Comparison of ENCODE assay signal across 14 cellular contexts in genomic region chr9:105316703-105317102, GRCh38.
DNase-seq lines count a peak whose midpoint lies in the region; ATAC-seq and TF ChIP-seq lines count a peak whose summit lies in the region.
"Had no signal": no experiment of that assay in that cellular context is flagged by ENCODE, and none has a peak within 500 bp of the region (broad histone marks: within the 10 kb centered on the region; RNA-seq: fewer than 3 reads in every experiment).

No MANE protein-coding gene starts in this region.

- DNase-seq in NK-92 (lab: John Stamatoyannopoulos, UW; ENCODE audit: unreplicated experiment) (no peak), brain microvascular endothelial cell (no peak)
- DNase-seq: Calu3; CD8-positive, alpha-beta T cell; DMS79 treated with DMSO at 0.1 percent for 48 hours; GOT3; H9 had no signal

- no peak for TF ChIP-seq CTCF in brain microvascular endothelial cell (IDR thresholded peaks at IDR 0.05; ENCODE audit: low read depth, low read length, missing control alignments)

- H3K27ac ChIP-seq in angular gyrus (ENCODE audit: low read depth, low read length) (peak overlapping the region; percentile 38), cingulate gyrus (ENCODE audit: low read depth, low read length) (peak overlapping the region; percentile 24), mucosa of rectum (ENCODE audit: low read depth in 2 of 2, low read length in 2 of 2) (peak overlapping the region; percentile 2 to 93), temporal lobe (ENCODE audit: low read depth, low read length) (peak overlapping the region; percentile 87), brain microvascular endothelial cell (no peak overlapping the region)
- H3K27ac ChIP-seq: BLaER1 treated with 17β-estradiol and CSF1 and Interleukin-3, amounts not matched to agents 10 nM and 100 nM had no signal

- ATAC-seq in HG03139 (IDR thresholded peaks at IDR 0.05; ENCODE audit: unreplicated experiment): no peak
- ATAC-seq in GM19328 (IDR thresholded peaks at IDR 0.05; ENCODE audit: unreplicated experiment): no peak
- ATAC-seq: CD8-positive, alpha-beta T cell had no signal

- no peak overlapping the region for H3K9ac ChIP-seq in mucosa of rectum (ENCODE audit: low read depth in 1 of 2, low read length in 2 of 2)
- H3K9ac ChIP-seq: BLaER1 treated with 17β-estradiol and CSF1 and Interleukin-3, amounts not matched to agents 10 nM and 100 nM had no signal

- no peaks in the 10 kb centered on the region for H3K9me3 ChIP-seq in mucosa of rectum (ENCODE audit: control insufficient read depth in 2 of 2, low read length in 2 of 2)
- H3K9me3 ChIP-seq: BLaER1 treated with 17β-estradiol and CSF1 and Interleukin-3, amounts not matched to agents 10 nM and 100 nM had no signal

- in situ Hi-C loops in brain microvascular endothelial cell (cut with HindIII; ENCODE audit: low pct_ligation_motif_present, low sequenced_read_pairs): no loop called here

- H3K36me3 ChIP-seq in mucosa of rectum (ENCODE audit: control insufficient read depth in 2 of 2, insufficient read depth in 2 of 2, low read length in 2 of 2) (peaks cover 2 to 6% of the 10 kb centered on the region in 2 donors), brain microvascular endothelial cell (replicated peaks) (no peaks in the 10 kb centered on the region)

- H3K27me3 ChIP-seq in mucosa of rectum (ENCODE audit: control insufficient read depth in 2 of 2, insufficient read depth in 2 of 2, low read length in 2 of 2) (no peaks in the 10 kb centered on the region), brain microvascular endothelial cell (replicated peaks) (no peaks in the 10 kb centered on the region)
- H3K27me3 ChIP-seq: BLaER1 treated with 17β-estradiol and CSF1 and Interleukin-3, amounts not matched to agents 10 nM and 100 nM had no signal

- peaks cover 14 to 41% of the 10 kb centered on the region in 2 donors for H3K4me1 ChIP-seq in mucosa of rectum (ENCODE audit: control insufficient read depth in 2 of 2, insufficient read depth in 2 of 2, low read length in 2 of 2)

- no peak overlapping the region for H3K4me3 ChIP-seq in mucosa of rectum (ENCODE audit: low read length in 2 of 2)
- no peak overlapping the region for H3K4me3 ChIP-seq in brain microvascular endothelial cell (ENCODE audit: low read depth, low read length)
- H3K4me3 ChIP-seq: BLaER1 treated with 17β-estradiol and CSF1 and Interleukin-3, amounts not matched to agents 10 nM and 100 nM had no signal
